In genomic region chr17:81346090-81346907, GRCh38 we compare ENCODE assay signal across 8 cellular contexts. TPM values are rescaled to one million over a fixed set of nuclear protein-coding genes. Genes with fewer than 3 reads are reported as not detected.
A peak's percentile ranks its signal among the peaks of the same experiment; 100 is the strongest.
DNase-seq lines count a peak whose midpoint lies in the region; ATAC-seq and TF ChIP-seq lines count a peak whose summit lies in the region.

No MANE protein-coding gene starts in this region.

- H3K27ac ChIP-seq in CD4-positive, CD25-positive, alpha-beta regulatory T cell (ENCODE audit: insufficient read depth, low read length, poor library complexity, severe bottlenecking) = no peak overlapping the region
- H3K27ac ChIP-seq in HUES48 (ENCODE audit: low read depth, low read length) = peak overlapping the region; percentile 28
- H3K27ac ChIP-seq in endodermal cell (ENCODE audit: low read depth, low read length) = peak overlapping the region; percentile 81

- peak overlapping the region; percentile 51; the same call in 1 of the 2 replicates for H3K9ac ChIP-seq in HUES48 (ENCODE audit: low read depth, low read length)
- peak overlapping the region; percentile 79 for H3K9ac ChIP-seq in endodermal cell (ENCODE audit: extremely low read depth, low read length, poor library complexity, severe bottlenecking)

- peak; percentile 88 for ATAC-seq in CD4-positive, CD25-positive, alpha-beta regulatory T cell (ENCODE audit: low read depth in 2 of 2)
- ATAC-seq in GM21360 (IDR thresholded peaks at IDR 0.05; ENCODE audit: unreplicated experiment) = peak; percentile 59

- DNase-seq in CD4-positive, CD25-positive, alpha-beta regulatory T cell = peak; percentile 85 to 92 (median 87)
- DNase-seq in NOMO-1 treated with dmso at 0.1 percent for 144 hours (lab: John Stamatoyannopoulos, UW; ENCODE audit: unreplicated experiment) (peak; percentile 93), endodermal cell (peak; percentile 100), mesothelial cell of epicardium (ENCODE audit: low spot score in 2 of 2, unreplicated experiment in 2 of 2) (peak; percentile 99)
- DNase-seq in activated CD8-positive, alpha-beta memory T cell treated with anti-CD3 and anti-CD28 coated beads, Interleukin-2, amount 50 U/mL, for 4 hours = peak; percentile 96
- peak; percentile 82 for DNase-seq in stimulated activated CD8-positive, alpha-beta memory T cell treated with anti-CD3 and anti-CD28 coated beads, Interleukin-15, amount 100 ng/mL, for 24 hours (ENCODE audit: low read depth)

- H3K27ac Mint-ChIP-seq in CD4-positive, CD25-positive, alpha-beta regulatory T cell = no peak overlapping the region
- peak overlapping the region; percentile 80 for H3K27ac Mint-ChIP-seq in endodermal cell
- H3K27ac Mint-ChIP-seq in mesothelial cell of epicardium = peak overlapping the region; percentile 90

- peaks cover 38% of the 10 kb centered on the region for H3K4me1 ChIP-seq in CD4-positive, CD25-positive, alpha-beta regulatory T cell (ENCODE audit: control insufficient read depth, insufficient read depth, low read length, poor library complexity, severe bottlenecking)
- H3K4me1 ChIP-seq in HUES48 (ENCODE audit: control insufficient read depth, insufficient read depth, low read length) (peaks cover 16% of the 10 kb centered on the region), endodermal cell (ENCODE audit: control insufficient read depth, insufficient read depth, low read length) (peaks cover 16% of the 10 kb centered on the region)

- TF ChIP-seq CTCF in endodermal cell (conservative IDR thresholded peaks at IDR 0.05) (no peak), mesothelial cell of epicardium (IDR thresholded peaks at IDR 0.05; ENCODE audit: unreplicated experiment) (no peak)

- no peaks in the 10 kb centered on the region for H3K36me3 Mint-ChIP-seq in CD4-positive, CD25-positive, alpha-beta regulatory T cell
- H3K36me3 Mint-ChIP-seq in endodermal cell (ENCODE audit: low read depth) (peaks cover 7% of the 10 kb centered on the region), mesothelial cell of epicardium (no peaks in the 10 kb centered on the region)

- H3K9me3 Mint-ChIP-seq in CD4-positive, CD25-positive, alpha-beta regulatory T cell = peaks cover 0 to 3% (median 0%) of the 10 kb centered on the region in 7 donors
- H3K9me3 Mint-ChIP-seq in endodermal cell (peaks cover 2% of the 10 kb centered on the region), mesothelial cell of epicardium (no peaks in the 10 kb centered on the region)

- H3K36me3 ChIP-seq in CD4-positive, CD25-positive, alpha-beta regulatory T cell (ENCODE audit: control insufficient read depth, insufficient read depth, low read length) = no peaks in the 10 kb centered on the region
- H3K36me3 ChIP-seq in HUES48 (ENCODE audit: control insufficient read depth, insufficient read depth, low read length) = no peaks in the 10 kb centered on the region
- H3K36me3 ChIP-seq in endodermal cell (ENCODE audit: control insufficient read depth, insufficient read depth, low read length) = peaks cover 3% of the 10 kb centered on the region

- peaks cover 57% of the 10 kb centered on the region for H3K27me3 Mint-ChIP-seq in CD4-positive, CD25-positive, alpha-beta regulatory T cell
- H3K27me3 Mint-ChIP-seq in endodermal cell (ENCODE audit: insufficient read depth) = peaks cover 53% of the 10 kb centered on the region
- no peaks in the 10 kb centered on the region for H3K27me3 Mint-ChIP-seq in mesothelial cell of epicardium (ENCODE audit: low read depth)

- H3K4me3 ChIP-seq in CD4-positive, CD25-positive, alpha-beta regulatory T cell (ENCODE audit: low read depth, low read length) = no peak overlapping the region
- peak overlapping the region; percentile 83 for H3K4me3 ChIP-seq in HUES48 (ENCODE audit: low read depth, low read length)
- H3K4me3 ChIP-seq in endodermal cell (ENCODE audit: low read length) = peak overlapping the region; percentile 89

- no peaks in the 10 kb centered on the region for H3K9me3 ChIP-seq in CD4-positive, CD25-positive, alpha-beta regulatory T cell (ENCODE audit: control insufficient read depth in 2 of 2, low read length in 2 of 2)
- no peaks in the 10 kb centered on the region for H3K9me3 ChIP-seq in HUES48 (ENCODE audit: control insufficient read depth, insufficient read depth, low read length)
- H3K9me3 ChIP-seq in endodermal cell (ENCODE audit: control insufficient read depth, low read length) = no peaks in the 10 kb centered on the region

- H3K27me3 ChIP-seq in CD4-positive, CD25-positive, alpha-beta regulatory T cell (ENCODE audit: control insufficient read depth, insufficient read depth, low read length) = peaks cover 17% of the 10 kb centered on the region
- H3K27me3 ChIP-seq in HUES48 (ENCODE audit: control insufficient read depth, insufficient read depth, low read length) (peaks cover 77% of the 10 kb centered on the region), endodermal cell (ENCODE audit: control insufficient read depth, insufficient read depth, low read length, poor library complexity, severe bottlenecking) (peaks cover 6% of the 10 kb centered on the region)

- 0 to 3% methylated on average over 22 to 91 of the region's 91 CpGs for WGBS in endodermal cell (ENCODE audit: insufficient coverage in 1 of 2, insufficient read length in 1 of 2), 2 experiments

- peaks cover 5 to 27% (median 7%) of the 10 kb centered on the region in 4 donors for H3K4me1 Mint-ChIP-seq in CD4-positive, CD25-positive, alpha-beta regulatory T cell
- peaks cover 9% of the 10 kb centered on the region for H3K4me1 Mint-ChIP-seq in endodermal cell
- peaks cover 27% of the 10 kb centered on the region for H3K4me1 Mint-ChIP-seq in mesothelial cell of epicardium

- H3K4me3 Mint-ChIP-seq in CD4-positive, CD25-positive, alpha-beta regulatory T cell = peak overlapping the region in 3 of 4 donors; percentile 4 to 54 (median 46)
- H3K4me3 Mint-ChIP-seq in endodermal cell (peak overlapping the region; percentile 86), mesothelial cell of epicardium (peak overlapping the region; percentile 75)

RNA-seq across cellular contexts. Expression of gene BAHCC1, which starts 49.0 kb away (rescaled TPM):
- total RNA-seq in CD4-positive, CD25-positive, alpha-beta regulatory T cell = 0.54 TPM
- not detected for polyA plus RNA-seq in CD4-positive, CD25-positive, alpha-beta regulatory T cell
- total RNA-seq in endodermal cell = 10 to 100 TPM; 63.9 to 78.1 TPM
- polyA plus RNA-seq in endodermal cell (2013, experiment 1 of 2) = 40.3 TPM
- 37.2 TPM for polyA plus RNA-seq in endodermal cell (2013, experiment 2 of 2)
- total RNA-seq in mesothelial cell of epicardium = 34.9 to 36.4 TPM (median 35.1 TPM) in 3 replicates

RNA-seq across cellular contexts. Expression of gene SLC38A10, which starts 51.2 kb away (rescaled TPM):
- total RNA-seq in CD4-positive, CD25-positive, alpha-beta regulatory T cell = 66.3 TPM
- 10 to 100 TPM; 38.2 to 60.1 (median 48.6) TPM for polyA plus RNA-seq in CD4-positive, CD25-positive, alpha-beta regulatory T cell
- total RNA-seq in endodermal cell = 10 to 100 TPM; 60.2 to 90.3 TPM
- 30.6 TPM for polyA plus RNA-seq in endodermal cell (2013, experiment 1 of 2)
- polyA plus RNA-seq in endodermal cell (2013, experiment 2 of 2) = 33.5 TPM
- 96.6 to 105 TPM (median 103 TPM) in 3 replicates for total RNA-seq in mesothelial cell of epicardium

Comparison
In these comparisons a context has a peak if more than half of its experiments do, and no peak if none do; other contexts are left out.
1. H3K27ac Mint-ChIP-seq: peak in endodermal cell (single experiment) and mesothelial cell of epicardium (single experiment); none in CD4-positive, CD25-positive, alpha-beta regulatory T cell (0 of 3).
2. RNA of gene BAHCC1, which starts 49.0 kb away (total RNA-seq): 63.9 to 78.1 TPM in endodermal cell and 34.9 to 36.4 TPM in mesothelial cell of epicardium; 0.54 TPM in CD4-positive, CD25-positive, alpha-beta regulatory T cell (single experiment); every median in the first group is over 10 times any median in the second.
3. Peak in every context shown above with its lines, with median percentiles within 50 percentile points of each other: DNase-seq and H3K4me3 Mint-ChIP-seq.